ENCODE assay signal across 8 cellular contexts in genomic region chr11:17077240-17077519, GRCh38. TPM values are rescaled to one million over a fixed set of nuclear protein-coding genes. Genes with fewer than 3 reads are reported as not detected.
A peak's percentile ranks its signal among the peaks of the same experiment; 100 is the strongest.
DNase-seq lines count a peak whose midpoint lies in the region; ATAC-seq lines count a peak whose summit lies in the region.

No MANE protein-coding gene starts in this region.

- H3K4me3 ChIP-seq in SJCRH30 (peak overlapping the region; percentile 93), neuron (ENCODE audit: low read length) (peak overlapping the region; percentile 84)

- H3K27me3 ChIP-seq in SJCRH30 (no peaks in the 10 kb centered on the region), neuron (ENCODE audit: insufficient read depth, low read length) (no peaks in the 10 kb centered on the region)

- H3K4me1 ChIP-seq in SJCRH30 (peaks cover 6% of the 10 kb centered on the region), neuron (ENCODE audit: insufficient read depth, low read length) (peaks cover 18% of the 10 kb centered on the region)

- ATAC-seq in GM18867 (IDR thresholded peaks at IDR 0.05; ENCODE audit: unreplicated experiment) (peak; percentile 20), HG02571 (IDR thresholded peaks at IDR 0.05; ENCODE audit: unreplicated experiment) (peak; percentile 25), esophagus mucosa (peak; percentile 37), HG03039 (IDR thresholded peaks at IDR 0.05; ENCODE audit: unreplicated experiment) (no peak), GM18519 (IDR thresholded peaks at IDR 0.05; ENCODE audit: low FRiP score, unreplicated experiment) (no peak)

- H3K27ac ChIP-seq in SJCRH30 = peak overlapping the region; percentile 88

- H3K36me3 ChIP-seq in SJCRH30 (peaks cover 43% of the 10 kb centered on the region), neuron (ENCODE audit: insufficient read depth, low read length) (peaks cover 29% of the 10 kb centered on the region)

- H2AFZ ChIP-seq in neuron (ENCODE audit: low read depth, low read length) = no peak overlapping the region

- no peak for DNase-seq in SJCRH30
- no peak for DNase-seq in superior temporal gyrus (ENCODE audit: extremely low spot score)

- H3K9me3 ChIP-seq in SJCRH30 (replicated peaks) (no peaks in the 10 kb centered on the region), neuron (ENCODE audit: low read length) (no peaks in the 10 kb centered on the region)

RNA-seq across cellular contexts. Expression of gene RPS13, which starts 0.3 kb away (rescaled TPM):
- 3,131 and 3,243 TPM in 2 replicates for total RNA-seq in SJCRH30 (2014; rRNA removed; shearing (Covaris generic))
- 952 TPM for total RNA-seq in esophagus mucosa

Comparison
In these comparisons a context has a peak if more than half of its experiments do, and no peak if none do; other contexts are left out.
1. ATAC-seq: peak in GM18867 (single experiment), HG02571 (single experiment) and esophagus mucosa (single experiment); none in HG03039 (single experiment) and GM18519 (single experiment).